In genomic region chr12:69500631-69501030, GRCh38 we compare ENCODE assay signal across 25 cellular contexts. TPM values are rescaled to one million over a fixed set of nuclear protein-coding genes. Genes with fewer than 3 reads are reported as not detected.
DNase-seq lines count a peak whose midpoint lies in the region; ATAC-seq, FAIRE-seq and TF ChIP-seq lines count a peak whose summit lies in the region.
"Had no signal": no experiment of that assay in that cellular context is flagged by ENCODE, and none has a peak within 500 bp of the region (broad histone marks: within the 10 kb centered on the region; RNA-seq: fewer than 3 reads in every experiment).

No MANE protein-coding gene starts in this region.

- H3K4me3 Mint-ChIP-seq in activated T-cell treated with anti-CD3 and anti-CD28 coated beads, Interleukin-2, amount 50 U/mL, for 72 hours = no peak overlapping the region
- H3K4me3 Mint-ChIP-seq: activated CD8-positive, alpha-beta T cell treated with anti-CD3 and anti-CD28 coated beads for 36 hours; activated T-cell treated with anti-CD3 and anti-CD28 coated beads, Interleukin-2, amount 50 U/mL, for 24 hours; brain; dendritic cell treated with granulocyte-macrophage colony-stimulating factor and Interleukin-4, amounts not matched to agents 40 ng/mL and 50 ng/mL, for 4 days; natural killer cell treated with Interleukin-12 subunit alpha and Interleukin-12 subunit beta and Interleukin-15 and Interleukin-18, amount 100 ng/mL, for 72 hours; WTC11 had no signal

- dilution Hi-C loops in keratinocyte (cut with MboI; ENCODE audit: extremely low pct_ligation_motif_present, low sequenced_read_pairs) = no loop called here

- H3K27me3 Mint-ChIP-seq in activated T-cell treated with anti-CD3 and anti-CD28 coated beads, Interleukin-2, amount 50 U/mL, for 72 hours (ENCODE audit: low read depth) = no peaks in the 10 kb centered on the region
- H3K27me3 Mint-ChIP-seq: activated CD8-positive, alpha-beta T cell treated with anti-CD3 and anti-CD28 coated beads for 36 hours; activated T-cell treated with anti-CD3 and anti-CD28 coated beads, Interleukin-2, amount 50 U/mL, for 24 hours; brain; dendritic cell treated with granulocyte-macrophage colony-stimulating factor and Interleukin-4, amounts not matched to agents 40 ng/mL and 50 ng/mL, for 4 days; natural killer cell treated with Interleukin-12 subunit alpha and Interleukin-12 subunit beta and Interleukin-15 and Interleukin-18, amount 100 ng/mL, for 72 hours; progenitor cell of endocrine pancreas had no signal

- peak overlapping the region; percentile 65 for H3K27ac ChIP-seq in ACC112 (ENCODE audit: low read depth, low read length)
- peak overlapping the region; percentile 29 for H3K27ac ChIP-seq in keratinocyte (ENCODE audit: control insufficient read depth, insufficient read depth, low read length)
- H3K27ac ChIP-seq: C4-2B had no signal

- H3K36me3 Mint-ChIP-seq in activated T-cell treated with anti-CD3 and anti-CD28 coated beads, Interleukin-2, amount 50 U/mL, for 72 hours (ENCODE audit: insufficient read depth in 2 of 2) = peaks cover 1 to 3% of the 10 kb centered on the region in 2 donors
- H3K36me3 Mint-ChIP-seq: natural killer cell treated with Interleukin-12 subunit alpha and Interleukin-12 subunit beta and Interleukin-15 and Interleukin-18, amount 100 ng/mL, for 72 hours; WTC11 had no signal

- no peaks in the 10 kb centered on the region for H3K9me3 ChIP-seq in keratinocyte (ENCODE audit: control insufficient read depth, low read depth, low read length)

- intact Hi-C loops in left colon (cut with DNase I, micrococcal nuclease) = no loop called here

- DNase-seq in HT1080 (ENCODE audit: low read depth) (peak; percentile 51), astrocyte of the hippocampus (ENCODE audit: low read depth, low spot score) (peak; percentile 31), keratinocyte (ENCODE audit: low read depth, low spot score) (peak; percentile 9), left colon (no peak)
- no peak for DNase-seq in activated T-cell treated with anti-CD3 and anti-CD28 coated beads, Interleukin-2, amount 50 U/mL, for 72 hours
- DNase-seq: activated CD8-positive, alpha-beta T cell treated with anti-CD3 and anti-CD28 coated beads for 36 hours; activated T-cell treated with anti-CD3 and anti-CD28 coated beads, Interleukin-2, amount 50 U/mL, for 24 hours; DMS 273 treated with DMSO at 0.1 percent for 48 hours; MM.1S; NCI-H1694; Right ventricle myocardium superior; T-helper 2 cell had no signal

- no peak overlapping the region for H3K9ac ChIP-seq in keratinocyte (ENCODE audit: control insufficient read depth, extremely low read depth, insufficient read depth, low read length)

- peak overlapping the region; percentile 60 for H3K4me3 ChIP-seq in ACC112 (ENCODE audit: low read depth, low read length)
- peak overlapping the region in 1 of 3 experiments; percentile 51 for H3K4me3 ChIP-seq in keratinocyte (ENCODE audit: control insufficient read depth in 2 of 3, extremely low read depth in 1 of 3, insufficient read depth in 2 of 3, low read depth in 1 of 3, low read length in 3 of 3)

- H2AFZ ChIP-seq in ACC112 (ENCODE audit: low read length, unreplicated experiment) = no peak overlapping the region
- no peak overlapping the region for H2AFZ ChIP-seq in keratinocyte (ENCODE audit: control insufficient read depth, low read length)

- H3K4me1 ChIP-seq in ACC112 (ENCODE audit: control insufficient read depth, insufficient read depth, low read length, unreplicated experiment) (peaks cover 54% of the 10 kb centered on the region), keratinocyte (ENCODE audit: control insufficient read depth, extremely low read depth, insufficient read depth, low read length) (peaks cover 44% of the 10 kb centered on the region)

- no peaks in the 10 kb centered on the region for H3K9me1 ChIP-seq in keratinocyte (ENCODE audit: control insufficient read depth, extremely low read depth, insufficient read depth, low read length)

- no peaks in the 10 kb centered on the region for H3K9me3 Mint-ChIP-seq in activated T-cell treated with anti-CD3 and anti-CD28 coated beads, Interleukin-2, amount 50 U/mL, for 72 hours
- H3K9me3 Mint-ChIP-seq: activated CD8-positive, alpha-beta T cell treated with anti-CD3 and anti-CD28 coated beads for 36 hours; activated naive CD4-positive, alpha-beta T cell treated with anti-CD3 and anti-CD28 coated beads, Interleukin-2, amount 50 U/mL, for 72 hours; activated T-cell treated with anti-CD3 and anti-CD28 coated beads, Interleukin-2, amount 50 U/mL, for 24 hours; natural killer cell treated with Interleukin-12 subunit alpha and Interleukin-12 subunit beta and Interleukin-15 and Interleukin-18, amount 100 ng/mL, for 72 hours had no signal

- no peaks in the 10 kb centered on the region for H3K27me3 ChIP-seq in ACC112 (ENCODE audit: insufficient read depth, low read length)
- H3K27me3 ChIP-seq in keratinocyte (ENCODE audit: control insufficient read depth, extremely low read depth, insufficient read depth, low read length) = no peaks in the 10 kb centered on the region

- no peak for TF ChIP-seq CTCF in keratinocyte (optimal IDR thresholded peaks at IDR 0.05 in 1 of 3, IDR thresholded peaks at IDR 0.05 in 1 of 3, conservative IDR thresholded peaks at IDR 0.05 in 1 of 3; ENCODE audit: extremely low read depth in 1 of 3, insufficient read depth in 2 of 3, low read length in 3 of 3)

- H4K20me1 ChIP-seq in keratinocyte (ENCODE audit: control insufficient read depth, extremely low read depth, insufficient read depth, low read length) = peaks cover 6% of the 10 kb centered on the region

- 0 out of 2 replicates have a peak, but pooled peaks cover 6% of the 10 kb centered on the region for H3K36me3 ChIP-seq in ACC112 (ENCODE audit: insufficient read depth, low read length)
- H3K36me3 ChIP-seq in keratinocyte (ENCODE audit: control insufficient read depth in 2 of 2, extremely low read depth in 1 of 2, insufficient read depth in 2 of 2, low read length in 2 of 2) = no peaks in the 10 kb centered on the region

- H3K4me2 ChIP-seq in keratinocyte (ENCODE audit: control insufficient read depth, extremely low read depth, insufficient read depth, low read depth, low read length) = peak overlapping the region; percentile 68

- FAIRE-seq in keratinocyte (lab: Jason Lieb, UNC) = no peak
- FAIRE-seq: GM12892, HepG2, islet of Langerhans had no signal

- H3K4me1 Mint-ChIP-seq in activated T-cell treated with anti-CD3 and anti-CD28 coated beads, Interleukin-2, amount 50 U/mL, for 72 hours (ENCODE audit: low read depth) = peaks cover 31% of the 10 kb centered on the region

- ATAC-seq in HG03135 (IDR thresholded peaks at IDR 0.05; ENCODE audit: unreplicated experiment) (no peak), left colon (no peak), HG03378 (IDR thresholded peaks at IDR 0.05; ENCODE audit: unreplicated experiment) (no peak)
- ATAC-seq in activated T-cell treated with anti-CD3 and anti-CD28 coated beads, Interleukin-2, amount 50 U/mL, for 72 hours (replicated peaks in 1 of 2) = no peak
- ATAC-seq: activated CD8-positive, alpha-beta T cell treated with anti-CD3 and anti-CD28 coated beads for 36 hours; activated naive CD4-positive, alpha-beta T cell treated with anti-CD3 and anti-CD28 coated beads, Interleukin-2, amount 50 U/mL, for 72 hours; HepG2; natural killer cell treated with Interleukin-12 subunit alpha and Interleukin-12 subunit beta and Interleukin-15 and Interleukin-18, amount 100 ng/mL, for 72 hours; WTC11 had no signal

- no peak overlapping the region for H3K27ac Mint-ChIP-seq in activated T-cell treated with anti-CD3 and anti-CD28 coated beads, Interleukin-2, amount 50 U/mL, for 72 hours
- H3K27ac Mint-ChIP-seq: activated CD8-positive, alpha-beta T cell treated with anti-CD3 and anti-CD28 coated beads for 36 hours; activated naive CD4-positive, alpha-beta T cell treated with anti-CD3 and anti-CD28 coated beads, Interleukin-2, amount 50 U/mL, for 72 hours; activated T-cell treated with anti-CD3 and anti-CD28 coated beads, Interleukin-2, amount 50 U/mL, for 24 hours; dendritic cell treated with granulocyte-macrophage colony-stimulating factor and Interleukin-4, amounts not matched to agents 40 ng/mL and 50 ng/mL, for 4 days; progenitor cell of endocrine pancreas; WTC11 had no signal

- peaks cover 91% of the 10 kb centered on the region for H3K79me2 ChIP-seq in ACC112 (ENCODE audit: control insufficient read depth, insufficient read depth, low read length, unreplicated experiment)
- peaks cover 93% of the 10 kb centered on the region for H3K79me2 ChIP-seq in keratinocyte (ENCODE audit: control insufficient read depth, insufficient read depth, low read length)

RNA-seq across cellular contexts. Expression of gene FRS2, which starts 30.4 kb away (rescaled TPM):
- 11.7 and 19.1 TPM in 2 replicates for total RNA-seq in HT1080 (2014; rRNA removed; shearing (Covaris generic))
- polyA plus RNA-seq in HT1080 (2015; cell fraction: cytosol; rRNA removed) = 14.3 and 18.2 TPM in 2 replicates
- polyA plus RNA-seq in HT1080 (2015; cell fraction: nucleus; rRNA removed) = 14.8 and 21.2 TPM in 2 replicates
- 23.1 to 28.6 TPM (median 24.3 TPM) in 3 replicates for polyA plus RNA-seq in keratinocyte
- polyA plus RNA-seq in keratinocyte (2011; ENCODE audit: low read depth) = 6.6 TPM
- polyA plus RNA-seq in keratinocyte (2011; cell fraction: cytosol; rRNA removed) = 13.5 and 27.7 TPM in 2 replicates
- polyA plus RNA-seq in keratinocyte (2011; cell fraction: nucleus; rRNA removed) = 21.5 and 25.6 TPM in 2 replicates
- polyA plus RNA-seq in keratinocyte (2012; ENCODE audit: low replicate concordance) = 7.7 and 18.0 TPM in 2 replicates
- 12.1 to 62.0 TPM (median 44.3 TPM) in 3 replicates for polyA minus RNA-seq in keratinocyte
- polyA minus RNA-seq in keratinocyte (2011; cell fraction: cytosol; rRNA and poly(A)+ RNA removed) = 46.0 TPM
- 42.3 and 58.3 TPM in 2 replicates for polyA minus RNA-seq in keratinocyte (2011; cell fraction: nucleus; rRNA and poly(A)+ RNA removed)
- total RNA-seq in left colon = 10 to 100 TPM; 25.8 TPM
- 10 to 100 TPM; 13.0 to 13.2 TPM for total RNA-seq in activated T-cell treated with anti-CD3 and anti-CD28 coated beads, Interleukin-2, amount 50 U/mL, for 72 hours

Comparison
In these comparisons a context has a peak if more than half of its experiments do, and no peak if none do; other contexts are left out.
1. DNase-seq: peak in HT1080 (single experiment), astrocyte of the hippocampus (single experiment) and keratinocyte (single experiment); none in left colon (0 of 2) and activated T-cell treated with anti-CD3 and anti-CD28 coated beads, Interleukin-2, amount 50 U/mL, for 72 hours (0 of 2).